In genomic region chr13:111017755-111018487, GRCh38 we compare ENCODE assay signal across 20 cellular contexts.
"Had no signal": no experiment of that assay in that cellular context is flagged by ENCODE, and none has a peak within 500 bp of the region (broad histone marks: within the 10 kb centered on the region; RNA-seq: fewer than 3 reads in every experiment).

No MANE protein-coding gene starts in this region.

- H3K36me3 ChIP-seq: MG63, Peyer's patch, SJCRH30 had no signal

- H3K4me1 ChIP-seq: Peyer's patch, SJCRH30 had no signal

- DNase-seq: Karpas-422, KG1, MG63, NCI-H1092, NCI-H1105 treated with DMSO at 0.1 percent for 48 hours, NCI-H1417 treated with DMSO at 0.1 percent for 48 hours, NCI-H146, NCI-H1694 treated with DMSO at 0.1 percent for 48 hours, NCI-H1930, NCI-H2081, NCI-H2107, NCI-H2227 treated with DMSO at 0.1 percent for 48 hours, NCI-H446 treated with DMSO at 0.1 percent for 48 hours, NCI-H524, NCI-H69, NCI-H774, PC-9, Peyer's patch, SHP77 treated with DMSO at 0.1 percent for 48 hours, SJCRH30 had no signal

- H3K27ac ChIP-seq: PC-9, Peyer's patch, SJCRH30 had no signal

- H3K4me2 ChIP-seq: PC-9 had no signal

- H3K4me3 ChIP-seq: MG63, PC-9, Peyer's patch, SJCRH30 had no signal

- H2AFZ ChIP-seq: PC-9 had no signal
